1 cellular context compared by ENCODE assay signal in genomic region chrX:74343327-74343969, GRCh38.
TF ChIP-seq lines count a peak whose summit lies in the region.

No MANE protein-coding gene starts in this region.

TF ChIP-seq in WTC11, 78 proteins besides CTCF, POLR2A, EP300 and RAD21 (continued from another document):
- TF ChIP-seq CDX4 (CRISPR knock-in tag; IDR thresholded peaks at IDR 0.05; ENCODE audit: borderline replicate concordance) (no peak), ARID4B (CRISPR knock-in tag; IDR thresholded peaks at IDR 0.05; ENCODE audit: borderline replicate concordance) (no peak)
